In the genomic region with DNA sequence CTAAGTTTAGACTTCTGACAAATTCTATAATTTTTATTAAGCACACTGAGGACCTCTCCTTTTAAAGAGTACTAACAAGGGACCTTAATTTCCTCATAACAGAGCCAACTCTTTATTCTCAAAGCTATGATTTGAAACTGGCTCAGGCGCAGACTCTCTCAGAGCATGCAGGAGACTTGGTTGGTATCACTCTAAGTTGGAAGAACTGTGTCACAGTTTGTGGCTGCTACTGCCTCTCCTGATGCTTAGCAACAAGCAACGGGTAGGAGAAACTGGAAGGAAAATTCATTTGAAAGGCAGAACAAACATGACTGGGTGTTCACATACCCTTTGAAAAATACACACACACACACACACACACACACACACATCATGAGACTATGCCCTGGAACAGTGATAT, we compare ENCODE assay signal across 7 cellular contexts. TPM values are rescaled to one million over a fixed set of nuclear protein-coding genes. Genes with fewer than 3 reads are reported as not detected.
"Had no signal": no experiment of that assay in that cellular context is flagged by ENCODE, and none has a peak within 500 bp of the region (broad histone marks: within the 10 kb centered on the region; RNA-seq: fewer than 3 reads in every experiment).

No MANE protein-coding gene starts in this region.

- DNase-seq: GM23248, GOT3, H7, HFFc6, KBM-7 had no signal

RNA-seq across cellular contexts. Expression of gene ENO4, which starts 33.3 kb away (rescaled TPM):
- total RNA-seq: HepG2, HFFc6, HT1080 had no signal
- polyA plus RNA-seq: HepG2 had no signal
